Comparison of ENCODE assay signal across 8 cellular contexts in genomic region chr13:33723772-33724435, GRCh38.
DNase-seq lines count a peak whose midpoint lies in the region; ATAC-seq and TF ChIP-seq lines count a peak whose summit lies in the region.

No MANE protein-coding gene starts in this region.

- peak; percentile 79 for TF ChIP-seq CTCF in CD14-positive monocyte (IDR thresholded peaks at IDR 0.05)
- peak; percentile 93 for TF ChIP-seq CTCF in choroid plexus epithelial cell (conservative IDR thresholded peaks at IDR 0.05; ENCODE audit: low read depth, low read length)

- peak; percentile 53 for DNase-seq in CD14-positive monocyte (ENCODE audit: low spot score)
- DNase-seq in NCI-H510A treated with DMSO at 0.1 percent for 48 hours (lab: John Stamatoyannopoulos, UW): peak; percentile 66
- DNase-seq in activated CD4-positive, alpha-beta T cell treated with anti-CD3 and anti-CD28 coated beads for 4 hours: peak; percentile 65 to 68
- peak; percentile 95 for DNase-seq in choroid plexus epithelial cell (ENCODE audit: low read depth)
- peak; percentile 76 for DNase-seq in left lobe of liver (ENCODE audit: low spot score)
- peak; percentile 71 for DNase-seq in stimulated activated CD4-positive, alpha-beta T cell treated with anti-CD3 and anti-CD28 coated beads, Interleukin-4, amount 100 ng/mL, for 24 hours

- H3K4me3 Mint-ChIP-seq in CD14-positive monocyte: no peak overlapping the region

- H3K4me3 ChIP-seq in choroid plexus epithelial cell (ENCODE audit: low read depth, low read length): no peak overlapping the region

- H3K27me3 Mint-ChIP-seq in CD14-positive monocyte (ENCODE audit: low read depth in 3 of 3): no peaks in the 10 kb centered on the region

- H3K27ac Mint-ChIP-seq in CD14-positive monocyte: peak overlapping the region in 1 of 7 donors; percentile 3

- H3K36me3 Mint-ChIP-seq in CD14-positive monocyte: no peaks in the 10 kb centered on the region

- H3K4me1 Mint-ChIP-seq in CD14-positive monocyte: peaks cover 47% of the 10 kb centered on the region

- ATAC-seq in GM19328 (IDR thresholded peaks at IDR 0.05; ENCODE audit: unreplicated experiment) (peak; percentile 53), HG03432 (IDR thresholded peaks at IDR 0.05; ENCODE audit: unreplicated experiment) (peak; percentile 70), left lobe of liver (peak; percentile 96)

- intact Hi-C loops in CD14-positive monocyte (cut with micrococcal nuclease): loop anchor here (5.0 to 10.0 kb wide), 3 partner anchors 179 to 497 kb away; no protein-coding TSS in a partner anchor

- H3K9me3 Mint-ChIP-seq in CD14-positive monocyte: peaks cover 0 to 3% (median 0%) of the 10 kb centered on the region in 7 donors
